Comparison of ENCODE assay signal across 26 cellular contexts in the genomic region with DNA sequence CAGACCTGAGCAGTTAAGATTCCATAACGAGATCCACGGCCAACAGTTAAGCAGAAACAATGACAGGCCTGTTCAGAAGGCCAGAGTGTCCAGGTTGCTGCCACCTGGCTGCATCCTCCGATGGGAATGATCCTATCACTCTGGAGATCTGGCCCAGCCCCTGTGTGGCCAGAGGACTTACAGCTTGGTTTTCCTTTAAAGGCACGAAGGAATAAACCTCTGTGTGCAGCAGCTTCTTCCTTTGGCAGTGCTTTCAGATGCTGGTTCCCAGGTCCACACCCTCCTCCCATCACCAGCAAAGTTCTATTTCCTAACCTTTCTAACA.
DNase-seq lines count a peak whose midpoint lies in the region; ATAC-seq, FAIRE-seq and TF ChIP-seq lines count a peak whose summit lies in the region.
"Had no signal": no experiment of that assay in that cellular context is flagged by ENCODE, and none has a peak within 500 bp of the region (broad histone marks: within the 10 kb centered on the region; RNA-seq: fewer than 3 reads in every experiment).

No MANE protein-coding gene starts in this region.

- no peak overlapping the region for H3K4me3 Mint-ChIP-seq in osteocyte (ENCODE audit: unreplicated experiment)
- H3K4me3 Mint-ChIP-seq: activated CD8-positive, alpha-beta T cell treated with anti-CD3 and anti-CD28 coated beads for 36 hours; activated naive CD8-positive, alpha-beta T cell; natural killer cell; T-helper 17 cell had no signal

- peak overlapping the region; percentile 58 for H3K4me2 ChIP-seq in osteoblast (ENCODE audit: insufficient read depth, low read length)
- H3K4me2 ChIP-seq: A549 had no signal

- no peak for TF ChIP-seq POLR2A in GM12892 (IDR thresholded peaks at IDR 0.05; ENCODE audit: low read depth, low read length)

- no peaks in the 10 kb centered on the region for H3K9me3 Mint-ChIP-seq in osteocyte (ENCODE audit: unreplicated experiment)
- H3K9me3 Mint-ChIP-seq: activated CD8-positive, alpha-beta T cell treated with anti-CD3 and anti-CD28 coated beads for 36 hours; activated T-helper 2 cell treated with anti-CD3 and anti-CD28 coated beads, Interferon-gamma antibody, Interleukin-2, Interleukin-4, amounts not matched to agents 10 μg/mL and 5 μg/mL and 100 μg/mL, durations not matched to agents 14 hours and 24 hours and 36 hours; natural killer cell had no signal

- peaks cover 30% of the 10 kb centered on the region for H3K4me1 Mint-ChIP-seq in osteocyte (ENCODE audit: unreplicated experiment)
- H3K4me1 Mint-ChIP-seq: natural killer cell, T-helper 17 cell had no signal

- H2AFZ ChIP-seq in osteoblast (ENCODE audit: low read length), result no peak overlapping the region
- H2AFZ ChIP-seq: parathyroid adenoma had no signal

- TF ChIP-seq CTCF in foreskin keratinocyte (conservative IDR thresholded peaks at IDR 0.05), result peak; percentile 22
- no peak for TF ChIP-seq CTCF in osteoblast (IDR thresholded peaks at IDR 0.05; ENCODE audit: extremely low read depth, low read depth, low read length)
- no peak for TF ChIP-seq CTCF in osteocyte (IDR thresholded peaks at IDR 0.05)

- ATAC-seq in foreskin keratinocyte (peak; percentile 54), HG03280 (IDR thresholded peaks at IDR 0.05; ENCODE audit: unreplicated experiment) (no peak)
- ATAC-seq: A549; activated CD8-positive, alpha-beta T cell treated with anti-CD3 and anti-CD28 coated beads for 36 hours; left ventricle myocardium superior; natural killer cell; T-helper 17 cell had no signal

- H3K9me3 ChIP-seq in osteoblast (ENCODE audit: low read depth, low read length), result no peaks in the 10 kb centered on the region
- H3K9me3 ChIP-seq: A549, ascending aorta, BE2C had no signal

- H3K27me3 ChIP-seq in foreskin keratinocyte (no peaks in the 10 kb centered on the region), osteoblast (ENCODE audit: insufficient read depth, low read length) (no peaks in the 10 kb centered on the region)
- H3K27me3 ChIP-seq: ascending aorta, BE2C had no signal

- H3K36me3 Mint-ChIP-seq in osteocyte (ENCODE audit: unreplicated experiment), result no peaks in the 10 kb centered on the region
- H3K36me3 Mint-ChIP-seq: activated naive CD8-positive, alpha-beta T cell; natural killer cell had no signal

- FAIRE-seq in GM12892 (lab: Jason Lieb, UNC), result no peak
- FAIRE-seq: A549 had no signal

- H3K27ac ChIP-seq in foreskin keratinocyte (peak overlapping the region; percentile 68), osteoblast (ENCODE audit: low read depth, low read length) (peak overlapping the region; percentile 21)
- H3K27ac ChIP-seq: A549, ascending aorta, parathyroid adenoma, RWPE1, SK-N-MC had no signal

- DNase-seq in A172 (ENCODE audit: low spot score), result peak; percentile 4
- peak; percentile 31 for DNase-seq in SK-N-DZ (ENCODE audit: low spot score)
- DNase-seq in foreskin keratinocyte, result no peak
- no peak for DNase-seq in osteoblast (ENCODE audit: insufficient read length, low spot score, missing footprints)
- DNase-seq in GM12892 (ENCODE audit: insufficient read length), result no peak
- no peak for DNase-seq in GOT3 (lab: John Stamatoyannopoulos, UW)
- no peak for DNase-seq in osteocyte (ENCODE audit: extremely low spot score, unreplicated experiment)
- DNase-seq: activated CD8-positive, alpha-beta T cell treated with anti-CD3 and anti-CD28 coated beads for 36 hours; BE2C; cerebellar nuclear complex; H7; left ventricle myocardium superior; natural killer cell; NCI-H2081; NCI-H226; NCI-H82; stimulated activated CD4-positive, alpha-beta T cell treated with anti-CD3 and anti-CD28 coated beads, Interleukin-4, amount 100 ng/mL, for 1 hour; T-helper 17 cell had no signal

- H3K4me1 ChIP-seq in foreskin keratinocyte, result peaks cover 19% of the 10 kb centered on the region
- H3K4me1 ChIP-seq in osteoblast (ENCODE audit: insufficient read depth, low read length), result peaks cover 11% of the 10 kb centered on the region
- H3K4me1 ChIP-seq: A549, ascending aorta, BE2C, parathyroid adenoma had no signal

- no peak overlapping the region for H3K27ac Mint-ChIP-seq in osteocyte (ENCODE audit: unreplicated experiment)
- H3K27ac Mint-ChIP-seq: activated CD8-positive, alpha-beta T cell treated with anti-CD3 and anti-CD28 coated beads for 36 hours; activated naive CD8-positive, alpha-beta T cell; activated T-helper 2 cell treated with anti-CD3 and anti-CD28 coated beads, Interferon-gamma antibody, Interleukin-2, Interleukin-4, amounts not matched to agents 10 μg/mL and 5 μg/mL and 100 μg/mL, durations not matched to agents 14 hours and 24 hours and 36 hours; natural killer cell; T-helper 17 cell had no signal

- H3K27me3 Mint-ChIP-seq in osteocyte (ENCODE audit: unreplicated experiment), result no peaks in the 10 kb centered on the region
- H3K27me3 Mint-ChIP-seq: activated CD8-positive, alpha-beta T cell treated with anti-CD3 and anti-CD28 coated beads for 36 hours; activated naive CD8-positive, alpha-beta T cell had no signal

- no peaks in the 10 kb centered on the region for H3K36me3 ChIP-seq in osteoblast (ENCODE audit: insufficient read depth, low read length)
- H3K36me3 ChIP-seq: ascending aorta, BE2C had no signal

- peaks cover 23% of the 10 kb centered on the region for H3K79me2 ChIP-seq in osteoblast (ENCODE audit: insufficient read depth, low read length)
- H3K79me2 ChIP-seq: parathyroid adenoma had no signal

- peaks cover 31% of the 10 kb centered on the region for H4K20me1 ChIP-seq in osteoblast (ENCODE audit: insufficient read depth, low read length)

- no peak overlapping the region for H3K4me3 ChIP-seq in osteoblast (ENCODE audit: insufficient read depth, low read length)
- H3K4me3 ChIP-seq: A549, ascending aorta, SK-N-MC had no signal

Comparison
In these comparisons a context has a peak if more than half of its experiments do, and no peak if none do; other contexts are left out.
1. DNase-seq: peak in A172 (single experiment) and SK-N-DZ (single experiment); none in foreskin keratinocyte (0 of 2), osteoblast (single experiment), GM12892 (single experiment), GOT3 (single experiment) and osteocyte (single experiment).